Comparison of ENCODE assay signal across 18 cellular contexts in the genomic region with DNA sequence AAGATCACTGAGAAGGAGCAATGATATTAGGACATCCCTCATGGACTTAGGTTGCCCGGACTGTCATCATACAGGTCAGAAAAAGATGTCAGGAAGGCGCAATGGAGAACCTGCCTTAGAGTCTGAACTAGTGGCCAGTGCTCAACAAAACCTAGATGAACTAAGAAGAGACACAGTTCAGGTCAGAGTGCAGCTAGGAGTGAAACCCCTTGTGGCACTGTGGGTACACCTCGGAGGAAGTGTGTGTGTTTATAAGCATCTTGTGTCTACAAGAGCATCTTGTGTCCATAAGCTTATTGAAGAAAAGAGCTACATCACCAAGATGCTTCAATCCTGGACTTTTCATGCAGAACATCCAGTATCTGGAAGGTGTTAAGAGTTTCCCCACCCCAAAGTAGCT.
A peak's percentile ranks its signal among the peaks of the same experiment; 100 is the strongest.
DNase-seq lines count a peak whose midpoint lies in the region; FAIRE-seq and TF ChIP-seq lines count a peak whose summit lies in the region.
"Had no signal": no experiment of that assay in that cellular context is flagged by ENCODE, and none has a peak within 500 bp of the region (broad histone marks: within the 10 kb centered on the region; RNA-seq: fewer than 3 reads in every experiment).

No MANE protein-coding gene starts in this region.

- no peak for TF ChIP-seq RAD21 in H1 (IDR thresholded peaks at IDR 0.05 in 1 of 2, conservative IDR thresholded peaks at IDR 0.05 in 1 of 2; ENCODE audit: low read depth in 2 of 2, low read length in 2 of 2)

- no peak overlapping the region for H4K5ac ChIP-seq in H1 (ENCODE audit: insufficient read length, low read depth, low read length)

- no peak overlapping the region for H2BK120ac ChIP-seq in H1 (replicated peaks; ENCODE audit: low read depth, low read length)

- CTCF ChIA-PET in H1 (lab: Charles Lee; ENCODE audit: partially characterized antibody): interaction anchor here (0.6 to 1.4 kb wide), 3 partner anchors 9 to 469 kb away, joined by 3 read pairs; no protein-coding TSS in a partner anchor

- no peak overlapping the region for H2AK5ac ChIP-seq in H1 (ENCODE audit: low read depth, low read length)

- no peak overlapping the region for H3K56ac ChIP-seq in H1 (replicated peaks; ENCODE audit: insufficient read length, low read depth, low read length)

- H2BK20ac ChIP-seq in H1 (ENCODE audit: low read length): no peak overlapping the region

- 98% methylated on average over 3 of the region's 3 CpGs; no CpG with 5 or more reads in 1 of the 2 experiments for WGBS in H1 (ENCODE audit: extremely low coverage in 1 of 2, insufficient coverage in 1 of 2, insufficient read length in 1 of 2, insufficient replicate concordance in 2 of 2, low coverage in 1 of 2, low lambda C conversion rate in 2 of 2, missing lambda C conversion rate in 1 of 2), 2 experiments

- no peak for TF ChIP-seq EP300 in H1 (IDR thresholded peaks at IDR 0.05; ENCODE audit: borderline replicate concordance in 1 of 2, low read depth in 2 of 2, low read length in 2 of 2)

- H3K9me3 ChIP-seq in BLaER1 (peaks cover 12% of the 10 kb centered on the region; the same call in 1 of the 2 replicates), Loucy (ENCODE audit: insufficient read depth, low read depth, low read length) (no peaks in the 10 kb centered on the region), H1 (ENCODE audit: insufficient read depth in 2 of 2, low read depth in 1 of 2, low read length in 1 of 2) (no peaks in the 10 kb centered on the region)
- H3K9me3 ChIP-seq: A549 had no signal

- no peaks in the 10 kb centered on the region; the same call in 1 of the 2 replicates for H3K79me1 ChIP-seq in H1 (ENCODE audit: low read depth, low read length)

- H3K4me2 ChIP-seq in BLaER1 (peak overlapping the region; percentile 16; the same call in 1 of the 2 replicates), Loucy (ENCODE audit: low read depth, low read length, poor library complexity, severe bottlenecking) (peak overlapping the region; percentile 9), H1 (ENCODE audit: insufficient read depth in 1 of 2, low read depth in 2 of 2, low read length in 2 of 2) (no peak overlapping the region)
- H3K4me2 ChIP-seq: A549 had no signal

- no peak overlapping the region for H2BK15ac ChIP-seq in H1 (ENCODE audit: low read length)

- H3K9ac ChIP-seq in BLaER1: no peak overlapping the region
- H3K9ac ChIP-seq in Loucy (ENCODE audit: low read depth, low read length, poor library complexity, severe bottlenecking): no peak overlapping the region
- H3K9ac ChIP-seq in H1 (replicated peaks in 1 of 4; ENCODE audit: extremely low read depth in 1 of 4, low read depth in 3 of 4, low read length in 3 of 4): no peak overlapping the region

- no peaks in the 10 kb centered on the region for H4K20me1 ChIP-seq in BLaER1
- no peaks in the 10 kb centered on the region for H4K20me1 ChIP-seq in Loucy (ENCODE audit: insufficient read depth, low read length, poor library complexity, severe bottlenecking)
- H4K20me1 ChIP-seq in H1 (replicated peaks in 1 of 2; ENCODE audit: control insufficient read depth in 1 of 2, insufficient read depth in 2 of 2, low read length in 2 of 2): no peaks in the 10 kb centered on the region

- H3K9me2 ChIP-seq in Loucy (replicated peaks; ENCODE audit: low read depth, low read length): no peaks in the 10 kb centered on the region

- no peak overlapping the region for H2BK5ac ChIP-seq in H1 (ENCODE audit: low read depth, low read length)

- no peak overlapping the region for H3K23ac ChIP-seq in H1 (ENCODE audit: insufficient read length)

- H3K36me3 ChIP-seq in BLaER1: 0 out of 2 replicates have a peak, but pooled peaks cover 4% of the 10 kb centered on the region
- H3K36me3 ChIP-seq in Loucy (ENCODE audit: insufficient read depth, low read length): no peaks in the 10 kb centered on the region
- H3K36me3 ChIP-seq in H1 (ENCODE audit: control insufficient read depth in 2 of 4, insufficient read depth in 4 of 4, low read length in 3 of 4): no peaks in the 10 kb centered on the region

- H3K4me1 ChIP-seq in BLaER1 (peaks cover 11% of the 10 kb centered on the region), Loucy (ENCODE audit: insufficient read depth, low read length, poor library complexity, severe bottlenecking) (peaks cover 7% of the 10 kb centered on the region), H1 (replicated peaks in 1 of 4; ENCODE audit: control insufficient read depth in 3 of 4, insufficient read depth in 4 of 4, low read length in 3 of 4) (peaks cover 0 to 22% (median 9%) of the 10 kb centered on the region in 4 experiments; a peak in 4 of 7 replicates)
- H3K4me1 ChIP-seq: A549 had no signal

- no peak for FAIRE-seq in H1 (lab: Jason Lieb, UNC)
- FAIRE-seq: A549, G401.6, GM12891, GM18507 had no signal

- no peak for TF ChIP-seq POLR2A in H1 (IDR thresholded peaks at IDR 0.05; ENCODE audit: control extremely low read depth in 1 of 2, low read depth in 2 of 2, low read length in 2 of 2)

- POLR2A ChIA-PET in H1 (lab: Charles Lee; ENCODE audit: partially characterized antibody): interaction anchor here (0.6 kb wide), 1 partner anchor 162 kb away, joined by 3 read pairs; no protein-coding TSS in a partner anchor

- H2BK12ac ChIP-seq in H1 (ENCODE audit: low read depth, low read length): peak overlapping the region; percentile 28; the same call in 1 of the 2 replicates

- H3K4me3 ChIP-seq in BLaER1 (no peak overlapping the region), Loucy (ENCODE audit: low read length, poor library complexity, severe bottlenecking) (no peak overlapping the region), H1 (ENCODE audit: extremely low read depth in 1 of 4, insufficient read depth in 2 of 4, low read depth in 3 of 4, low read length in 4 of 4) (no peak overlapping the region)
- H3K4me3 ChIP-seq: A549 had no signal

- H3K23me2 ChIP-seq in H1 (ENCODE audit: low read depth, low read length): no peaks in the 10 kb centered on the region

- DNase-seq in H1 (ENCODE audit: low read depth in 1 of 2, low spot score in 2 of 2): no peak
- no peak for DNase-seq in SKM-1 treated with dmso at 0.1 percent for 144 hours (lab: John Stamatoyannopoulos, UW; ENCODE audit: unreplicated experiment)
- DNase-seq in DMS 273 treated with DMSO at 0.1 percent for 48 hours (lab: John Stamatoyannopoulos, UW): no peak
- DNase-seq: AML-193; C1 segment of cervical spinal cord; CD4-positive, alpha-beta memory T cell; CD4-positive, CD25-positive, alpha-beta regulatory T cell; CD8-positive, alpha-beta memory T cell; COR-L47; DMS79 treated with DMSO at 0.1 percent for 48 hours; GF-D8 had no signal

- H3F3A ChIP-seq in Loucy (ENCODE audit: low read depth): no peaks in the 10 kb centered on the region

- H3K18ac ChIP-seq in H1 (ENCODE audit: extremely low read depth, low read length): no peak overlapping the region

- no peak for TF ChIP-seq CTCF in Loucy (conservative IDR thresholded peaks at IDR 0.05; ENCODE audit: low read length)
- TF ChIP-seq CTCF in H1 (IDR thresholded peaks at IDR 0.05; ENCODE audit: control extremely low read depth in 1 of 3, insufficient read depth in 1 of 3, low read depth in 1 of 3, low read length in 3 of 3): no peak

- H3K27ac ChIP-seq in BLaER1 (no peak overlapping the region), H1 (ENCODE audit: low read depth, low read length) (no peak overlapping the region)
- H3K27ac ChIP-seq: 22Rv1, A549 had no signal

- H2AFZ ChIP-seq in Loucy (ENCODE audit: low read length) (no peak overlapping the region), H1 (ENCODE audit: low read length) (no peak overlapping the region)

- H3K4ac ChIP-seq in H1 (replicated peaks; ENCODE audit: insufficient read length, low read depth, low read length): no peak overlapping the region

- no peak overlapping the region for H4K8ac ChIP-seq in H1 (ENCODE audit: extremely low read depth, insufficient read depth, low read length)

- no peak overlapping the region for H4K91ac ChIP-seq in H1 (replicated peaks; ENCODE audit: insufficient read length, low read length)

- H3K79me2 ChIP-seq in Loucy (ENCODE audit: insufficient read depth, low read length): no peaks in the 10 kb centered on the region
- H3K79me2 ChIP-seq in H1 (ENCODE audit: control insufficient read depth in 1 of 2, insufficient read depth in 2 of 2, low read length in 2 of 2): no peaks in the 10 kb centered on the region

- H3K27me3 ChIP-seq in BLaER1 (no peaks in the 10 kb centered on the region), Loucy (ENCODE audit: insufficient read depth, low read length, poor library complexity, severe bottlenecking) (no peaks in the 10 kb centered on the region), H1 (replicated peaks in 1 of 4; ENCODE audit: control insufficient read depth in 3 of 4, extremely low read depth in 1 of 4, insufficient read depth in 3 of 4, low read length in 3 of 4) (no peaks in the 10 kb centered on the region)

- H3K14ac ChIP-seq in H1 (ENCODE audit: insufficient read length): no peak overlapping the region

TF ChIP-seq in H1, 55 proteins besides CTCF, POLR2A, EP300 and RAD21:
- no peak for TF ChIP-seq SP1 (IDR thresholded peaks at IDR 0.05; ENCODE audit: low read depth, low read length)

Comparison
In these comparisons a context has a peak if more than half of its experiments do, and no peak if none do; other contexts are left out.
1. H3K4me2 ChIP-seq: peak in BLaER1 (single experiment) and Loucy (single experiment); none in H1 (0 of 2).